ENCODE assay signal across 27 cellular contexts in genomic region chr7:1641661-1642260, GRCh38. TPM values are rescaled to one million over a fixed set of nuclear protein-coding genes. Genes with fewer than 3 reads are reported as not detected.
A peak's percentile ranks its signal among the peaks of the same experiment; 100 is the strongest.
DNase-seq lines count a peak whose midpoint lies in the region; ATAC-seq, FAIRE-seq and TF ChIP-seq lines count a peak whose summit lies in the region.
"Had no signal": no experiment of that assay in that cellular context is flagged by ENCODE, and none has a peak within 500 bp of the region (broad histone marks: within the 10 kb centered on the region; RNA-seq: fewer than 3 reads in every experiment).

No MANE protein-coding gene starts in this region.

- H3K79me1 ChIP-seq in IMR-90 (ENCODE audit: low read depth in 1 of 2, low read length in 2 of 2), result no peaks in the 10 kb centered on the region

- H3K9me3 ChIP-seq in BLaER1 (peaks cover 15% of the 10 kb centered on the region), IMR-90 (ENCODE audit: control insufficient read depth, insufficient read depth, low read length) (peaks cover 4% of the 10 kb centered on the region), HepG2 (ENCODE audit: low read length) (peaks cover 6% of the 10 kb centered on the region)
- H3K9me3 ChIP-seq: SJSA1 had no signal

- TF ChIP-seq EP300 in HepG2 (IDR thresholded peaks at IDR 0.05; ENCODE audit: low read depth in 2 of 2, low read length in 2 of 2) (no peak), HepG2 (CRISPR knock-in tag; IDR thresholded peaks at IDR 0.05; ENCODE audit: borderline replicate concordance) (no peak)

- H3K36me3 ChIP-seq in BLaER1 (no peaks in the 10 kb centered on the region), IMR-90 (ENCODE audit: control insufficient read depth, insufficient read depth, low read length) (no peaks in the 10 kb centered on the region), HepG2 (replicated peaks in 1 of 2; ENCODE audit: control insufficient read depth in 1 of 2, insufficient read depth in 2 of 2, low read length in 2 of 2) (no peaks in the 10 kb centered on the region)
- H3K36me3 ChIP-seq: SJSA1 had no signal

- no peak for FAIRE-seq in HepG2 (lab: Jason Lieb, UNC)
- FAIRE-seq: GM12891 had no signal

- no peak overlapping the region for H4K91ac ChIP-seq in IMR-90 (ENCODE audit: insufficient read depth, low read depth, low read length)

- in situ Hi-C loops in IMR-90 (cut with MboI; ENCODE audit: low sequenced_read_pairs) (no loop called here), HepG2 (cut with HindIII; ENCODE audit: extremely low pct_ligation_motif_present, low pct_unique_long_range_greater_than_20kb) (no loop called here)

- dilution Hi-C loops in IMR-90 (cut with HindIII; ENCODE audit: low sequenced_read_pairs, unreplicated experiment), result no loop called here

- H3K27ac ChIP-seq in BLaER1, result peak overlapping the region; percentile 86
- H3K27ac ChIP-seq in IMR-90 (ENCODE audit: insufficient read depth, low read length), result no peak overlapping the region
- no peak overlapping the region for H3K27ac ChIP-seq in HepG2 (ENCODE audit: extremely low read length, insufficient read depth, low read length)
- H3K27ac ChIP-seq: C4-2B, PC-9, SJSA1 had no signal

- H4K8ac ChIP-seq in IMR-90 (ENCODE audit: low read depth in 2 of 2, low read length in 2 of 2), result no peak overlapping the region

- POLR2A ChIA-PET in IMR-90 (lab: Charles Lee; ENCODE audit: unreplicated experiment), result no interaction called here
- POLR2A ChIA-PET in HepG2 (lab: Yijun Ruan, JAX), result no interaction called here
- POLR2A ChIA-PET in activated CD8-positive, alpha-beta T cell treated with anti-CD3 and anti-CD28 coated beads for 36 hours (lab: Charles Lee), result no interaction called here

- H3K27me3 Mint-ChIP-seq in stimulated activated naive B cell treated with anti-CD40 and anti-IgM and Interleukin-4, amounts not matched to agents 10 μg/mL and 1 μg/mL and 100 μg/mL, for 72 hours, result peaks cover 32 to 40% of the 10 kb centered on the region in 2 donors
- peaks cover 2% of the 10 kb centered on the region for H3K27me3 Mint-ChIP-seq in activated CD8-positive, alpha-beta T cell treated with anti-CD3 and anti-CD28 coated beads for 36 hours

- no peaks in the 10 kb centered on the region for H3K9me1 ChIP-seq in IMR-90 (ENCODE audit: insufficient read depth, low read length)

- no peak for ATAC-seq in IMR-90 (ENCODE audit: low read depth)
- ATAC-seq in HepG2, result no peak
- ATAC-seq in stimulated activated naive B cell treated with anti-CD40 and anti-IgM and Interleukin-4, amounts not matched to agents 10 μg/mL and 1 μg/mL and 100 μg/mL, for 72 hours (replicated peaks), result no peak
- no peak for ATAC-seq in activated CD8-positive, alpha-beta T cell treated with anti-CD3 and anti-CD28 coated beads for 36 hours
- ATAC-seq: CD8-positive, alpha-beta T cell had no signal

- no peaks in the 10 kb centered on the region for H4K20me1 ChIP-seq in BLaER1
- H4K20me1 ChIP-seq in IMR-90 (ENCODE audit: insufficient read depth, low read length), result no peaks in the 10 kb centered on the region
- H4K20me1 ChIP-seq in HepG2 (ENCODE audit: insufficient read depth, low read length), result no peaks in the 10 kb centered on the region

- H3K27me3 ChIP-seq in BLaER1 (no peaks in the 10 kb centered on the region), IMR-90 (ENCODE audit: control insufficient read depth, insufficient read depth, low read length) (peaks cover 54% of the 10 kb centered on the region), HepG2 (ENCODE audit: control insufficient read depth in 1 of 2, insufficient read depth in 2 of 2, low read length in 2 of 2) (peaks cover 4 to 45% of the 10 kb centered on the region in 2 experiments)

- peak overlapping the region; percentile 63 for H3K9ac ChIP-seq in BLaER1
- H3K9ac ChIP-seq in IMR-90 (ENCODE audit: low read depth, low read length), result no peak overlapping the region
- H3K9ac ChIP-seq in HepG2 (ENCODE audit: insufficient read depth, low read depth, low read length), result no peak overlapping the region

- H3K4ac ChIP-seq in IMR-90 (ENCODE audit: low read depth, low read length), result no peak overlapping the region

- H3K56ac ChIP-seq in IMR-90 (ENCODE audit: extremely low read depth, insufficient read depth, low read length), result no peak overlapping the region

- H3K4me1 ChIP-seq in BLaER1 (peaks cover 88% of the 10 kb centered on the region), IMR-90 (ENCODE audit: control insufficient read depth, insufficient read depth, low read length) (no peaks in the 10 kb centered on the region), HepG2 (ENCODE audit: insufficient read depth, low read length) (peaks cover 28% of the 10 kb centered on the region)
- H3K4me1 ChIP-seq: Caco-2, SJSA1 had no signal

- H2BK20ac ChIP-seq in IMR-90 (ENCODE audit: low read depth, low read length), result no peak overlapping the region

- no peak overlapping the region for H2BK120ac ChIP-seq in IMR-90 (ENCODE audit: low read depth, low read length)

- H3K4me2 ChIP-seq in BLaER1 (peak overlapping the region; percentile 92), IMR-90 (ENCODE audit: low read depth, low read length) (no peak overlapping the region), HepG2 (ENCODE audit: low read depth, low read length) (no peak overlapping the region)
- H3K4me2 ChIP-seq: PC-9 had no signal

- H3K23ac ChIP-seq in IMR-90 (ENCODE audit: low read depth, low read length), result no peak overlapping the region

- no peak overlapping the region for H3K18ac ChIP-seq in IMR-90 (ENCODE audit: low read depth, low read length)

- H2BK15ac ChIP-seq in IMR-90 (ENCODE audit: low read depth, low read length), result no peak overlapping the region

- H2AK9ac ChIP-seq in IMR-90 (replicated peaks; ENCODE audit: low read depth, low read length, poor library complexity), result no peak overlapping the region

- H2AFZ ChIP-seq in IMR-90 (replicated peaks; ENCODE audit: low read length, poor library complexity) (peak overlapping the region; percentile 23), HepG2 (ENCODE audit: low read length) (no peak overlapping the region)
- H2AFZ ChIP-seq: PC-9 had no signal

- CTCF ChIA-PET in IMR-90 (lab: Yijun Ruan, JAX) (no interaction called here), HepG2 (lab: Yijun Ruan, JAX; ENCODE audit: low intra/inter-chr PET ratio, low total read pairs) (no interaction called here)
- CTCF ChIA-PET in activated CD8-positive, alpha-beta T cell treated with anti-CD3 and anti-CD28 coated beads for 36 hours (lab: Charles Lee), result no interaction called here

- H3K27ac Mint-ChIP-seq in stimulated activated naive B cell treated with anti-CD40 and anti-IgM and Interleukin-4, amounts not matched to agents 10 μg/mL and 1 μg/mL and 100 μg/mL, for 72 hours, result peak overlapping the region; percentile 42
- no peak overlapping the region for H3K27ac Mint-ChIP-seq in activated CD8-positive, alpha-beta T cell treated with anti-CD3 and anti-CD28 coated beads for 36 hours
- H3K27ac Mint-ChIP-seq: CD8-positive, alpha-beta T cell had no signal

- BruUV-seq in IMR-90 (replicated peaks; lab: Mats Ljungman, UMichigan) (no TSS peak), HepG2 (replicated peaks; lab: Mats Ljungman, UMichigan) (no TSS peak)

- no peak overlapping the region for H2BK5ac ChIP-seq in IMR-90 (ENCODE audit: low read depth, low read length, poor library complexity, severe bottlenecking)

- intact Hi-C loops in IMR-90 (cut with micrococcal nuclease) (no loop called here), HepG2 (cut with micrococcal nuclease; ENCODE audit: unreplicated experiment) (no loop called here)
- intact Hi-C loops in activated CD8-positive, alpha-beta T cell treated with anti-CD3 and anti-CD28 coated beads for 36 hours (cut with micrococcal nuclease), result no loop called here

- H3K4me3 Mint-ChIP-seq in stimulated activated naive B cell treated with anti-CD40 and anti-IgM and Interleukin-4, amounts not matched to agents 10 μg/mL and 1 μg/mL and 100 μg/mL, for 72 hours, result no peak overlapping the region
- H3K4me3 Mint-ChIP-seq in activated CD8-positive, alpha-beta T cell treated with anti-CD3 and anti-CD28 coated beads for 36 hours, result no peak overlapping the region
- H3K4me3 Mint-ChIP-seq: CD8-positive, alpha-beta T cell had no signal

- H3K4me3 ChIP-seq in BLaER1 (peak overlapping the region; percentile 36; the same call in 1 of the 2 replicates), IMR-90 (ENCODE audit: insufficient read depth, low read depth, low read length) (no peak overlapping the region), HepG2 (replicated peaks in 1 of 3; ENCODE audit: insufficient read depth in 1 of 3, low read depth in 2 of 3, low read length in 3 of 3) (no peak overlapping the region)
- H3K4me3 ChIP-seq: PC-9, SJSA1 had no signal

- TF ChIP-seq POLR2A in IMR-90 (IDR thresholded peaks at IDR 0.05; ENCODE audit: low read depth, low read length) (no peak), HepG2 (IDR thresholded peaks at IDR 0.05; ENCODE audit: insufficient read depth in 1 of 2, low read depth in 2 of 2, low read length in 2 of 2) (no peak)

- TF ChIP-seq CTCF in IMR-90 (conservative IDR thresholded peaks at IDR 0.05; ENCODE audit: low read depth, low read length), result no peak
- no peak for TF ChIP-seq CTCF in HepG2 (CRISPR knock-in tag; IDR thresholded peaks at IDR 0.05)
- no peak for TF ChIP-seq CTCF in activated CD8-positive, alpha-beta T cell treated with anti-CD3 and anti-CD28 coated beads for 36 hours (IDR thresholded peaks at IDR 0.05)

- no peak overlapping the region for H4K5ac ChIP-seq in IMR-90 (ENCODE audit: low read depth, low read length)

- DNase-seq in IMR-90 (no peak), HepG2 (ENCODE audit: low spot score) (no peak), NCI-H1092 (lab: John Stamatoyannopoulos, UW) (no peak)
- no peak for DNase-seq in stimulated activated naive B cell treated with anti-CD40 and anti-IgM and Interleukin-4, amounts not matched to agents 10 μg/mL and 1 μg/mL and 100 μg/mL, for 72 hours
- DNase-seq in activated CD8-positive, alpha-beta T cell treated with anti-CD3 and anti-CD28 coated beads for 36 hours, result no peak
- no peak for DNase-seq in activated CD4-positive, alpha-beta T cell treated with anti-CD3 and anti-CD28 coated beads, Interleukin-2, amount 50 U/mL, for 48 hours
- DNase-seq: AML-193; Caco-2; CD8-positive, alpha-beta T cell; DMS 273 treated with DMSO at 0.1 percent for 48 hours; DMS79; GF-D8; KBM-7; MV-4-11; NCI-H1694; NCI-H2081; NCI-H2227 treated with DMSO at 0.1 percent for 48 hours; NCI-H526 treated with DMSO at 0.1 percent for 48 hours; PC-9; Right ventricle myocardium superior; RPMI8226 had no signal

- no peaks in the 10 kb centered on the region for H3K79me2 ChIP-seq in HepG2 (ENCODE audit: insufficient read depth, low read length)

- no peak overlapping the region for H2AK5ac ChIP-seq in IMR-90 (ENCODE audit: low read depth, low read length)

- H3K9me3 Mint-ChIP-seq in stimulated activated naive B cell treated with anti-CD40 and anti-IgM and Interleukin-4, amounts not matched to agents 10 μg/mL and 1 μg/mL and 100 μg/mL, for 72 hours, result peaks cover 4 to 8% of the 10 kb centered on the region in 2 donors
- H3K9me3 Mint-ChIP-seq in activated CD8-positive, alpha-beta T cell treated with anti-CD3 and anti-CD28 coated beads for 36 hours, result peaks cover 4% of the 10 kb centered on the region

- peaks cover 0 to 4% of the 10 kb centered on the region in 2 donors for H3K36me3 Mint-ChIP-seq in stimulated activated naive B cell treated with anti-CD40 and anti-IgM and Interleukin-4, amounts not matched to agents 10 μg/mL and 1 μg/mL and 100 μg/mL, for 72 hours
- peaks cover 2% of the 10 kb centered on the region for H3K36me3 Mint-ChIP-seq in activated CD8-positive, alpha-beta T cell treated with anti-CD3 and anti-CD28 coated beads for 36 hours (ENCODE audit: low read depth)
- H3K36me3 Mint-ChIP-seq: CD8-positive, alpha-beta T cell had no signal

- peaks cover 0 to under 1% of the 10 kb centered on the region in 2 donors for H3K4me1 Mint-ChIP-seq in stimulated activated naive B cell treated with anti-CD40 and anti-IgM and Interleukin-4, amounts not matched to agents 10 μg/mL and 1 μg/mL and 100 μg/mL, for 72 hours
- H3K4me1 Mint-ChIP-seq in activated CD8-positive, alpha-beta T cell treated with anti-CD3 and anti-CD28 coated beads for 36 hours (ENCODE audit: low read depth), result no peaks in the 10 kb centered on the region

- 33% methylated on average over 2 of the region's 16 CpGs; no CpG with 5 or more reads in 1 of the 2 experiments for WGBS in IMR-90 (ENCODE audit: extremely low coverage in 2 of 2, insufficient read length in 1 of 2), 2 experiments
- 7% methylated on average over 5 of the region's 16 CpGs for WGBS in HepG2 (ENCODE audit: low lambda C conversion rate)

- no peak overlapping the region for H3K14ac ChIP-seq in IMR-90 (replicated peaks; ENCODE audit: low read depth, low read length)

- TF ChIP-seq RAD21 in IMR-90 (IDR thresholded peaks at IDR 0.05; ENCODE audit: low read length) (no peak), HepG2 (CRISPR knock-in tag; IDR thresholded peaks at IDR 0.05) (no peak)

RNA-seq across cellular contexts. Expression of gene ELFN1, which starts 28.3 kb away (rescaled TPM):
- total RNA-seq in IMR-90 (2012; rRNA removed) (1.6 and 2.2 TPM in 2 replicates), HepG2 (2016; rRNA removed; fragmentation: Illumina TruSeq; extraction: Trizol) (0.13 and 0.18 TPM in 2 replicates)
- polyA plus RNA-seq in IMR-90 (2012; rRNA removed) (5.2 and 7.8 TPM in 2 replicates), HepG2 (2011; rRNA removed) (0.13 and 1.5 TPM in 2 replicates)
- polyA plus RNA-seq in IMR-90 (2012; cell fraction: cytosol; rRNA removed), result 3.9 and 10.2 TPM in 2 replicates
- 3.8 and 9.6 TPM in 2 replicates for polyA plus RNA-seq in IMR-90 (2012; cell fraction: nucleus; rRNA removed; ENCODE audit: low replicate concordance)
- 0.10 TPM in 1 of 2 replicates, not detected in the other for total RNA-seq in HepG2 (2016; cell fraction: cytosol; rRNA removed; fragmentation: Illumina TruSeq; extraction: Trizol; ENCODE audit: low read depth)
- 0.21 and 0.28 TPM in 2 replicates for total RNA-seq in HepG2 (2016; cell fraction: insoluble cytoplasmic fraction; rRNA removed; fragmentation: Illumina TruSeq; extraction: Trizol)
- 0.10 and 0.12 TPM in 2 replicates for total RNA-seq in HepG2 (2016; cell fraction: membrane; rRNA removed; fragmentation: Illumina TruSeq; extraction: Trizol)
- 0.13 and 0.19 TPM in 2 replicates for total RNA-seq in HepG2 (2016; cell fraction: nucleus; rRNA removed; fragmentation: Illumina TruSeq; extraction: Trizol)
- polyA plus RNA-seq in HepG2 (2011; cell fraction: cytosol; rRNA removed), result 0.32 and 1.0 TPM in 2 replicates
- 0.48 and 1.6 TPM in 2 replicates for polyA plus RNA-seq in HepG2 (2011; cell fraction: nucleus; rRNA removed)
- 0.28 and 1.0 TPM in 2 replicates for polyA plus RNA-seq in HepG2 (2012)
- polyA plus RNA-seq in HepG2 (2016; cell fraction: cytosol; fragmentation: Illumina TruSeq; extraction: Trizol; ENCODE audit: low read depth), result 0.03 and 0.05 TPM in 2 replicates
- 0.22 and 0.29 TPM in 2 replicates for polyA plus RNA-seq in HepG2 (2016; cell fraction: insoluble cytoplasmic fraction; fragmentation: Illumina TruSeq; extraction: Trizol; ENCODE audit: low read depth)
- 0.09 and 0.12 TPM in 2 replicates for polyA plus RNA-seq in HepG2 (2016; cell fraction: membrane; fragmentation: Illumina TruSeq; extraction: Trizol; ENCODE audit: low read depth)
- 0.27 and 0.31 TPM in 2 replicates for polyA plus RNA-seq in HepG2 (2016; cell fraction: nucleus; fragmentation: Illumina TruSeq; extraction: Trizol; ENCODE audit: insufficient read depth, low read depth)
- polyA minus RNA-seq in HepG2 (2011; rRNA and poly(A)+ RNA removed; ENCODE audit: low replicate concordance), result 0.21 and 0.50 TPM in 2 replicates
- 0.18 and 1.1 TPM in 2 replicates for polyA minus RNA-seq in HepG2 (2011; cell fraction: cytosol; rRNA and poly(A)+ RNA removed)
- polyA minus RNA-seq in HepG2 (2011; cell fraction: nucleus; rRNA and poly(A)+ RNA removed), result 0.13 and 0.50 TPM in 2 replicates
- under 1 TPM; 0.20 to 0.36 TPM for total RNA-seq in activated CD8-positive, alpha-beta T cell treated with anti-CD3 and anti-CD28 coated beads for 36 hours
- total RNA-seq: CD8-positive, alpha-beta T cell; LHCN-M2; MCF 10A; SJSA1 had no signal
